20 cellular contexts compared by ENCODE assay signal in genomic region chr14:94058128-94058673, GRCh38. TPM values are rescaled to one million over a fixed set of nuclear protein-coding genes. Genes with fewer than 3 reads are reported as not detected.
DNase-seq lines count a peak whose midpoint lies in the region; ATAC-seq and TF ChIP-seq lines count a peak whose summit lies in the region.
"Had no signal": no experiment of that assay in that cellular context is flagged by ENCODE, and none has a peak within 500 bp of the region (broad histone marks: within the 10 kb centered on the region; RNA-seq: fewer than 3 reads in every experiment).

No MANE protein-coding gene starts in this region.

- no peak overlapping the region for H3K4me3 Mint-ChIP-seq in activated naive CD8-positive, alpha-beta T cell treated with anti-CD3 and anti-CD28 coated beads for 36 hours
- H3K4me3 Mint-ChIP-seq: B cell had no signal

- peaks cover 61% of the 10 kb centered on the region for H3K36me3 Mint-ChIP-seq in activated naive CD8-positive, alpha-beta T cell treated with anti-CD3 and anti-CD28 coated beads for 36 hours

- 0% methylated on average over 1 of the region's 1 CpG for WGBS in right lobe of liver (ENCODE audit: insufficient coverage, low coverage, low lambda C conversion rate, missing lambda C conversion rate)
- 79 to 84% methylated on average over 1 of the region's 1 CpG for WGBS in aorta, 2 donors
- 68 to 74% methylated on average over 1 of the region's 1 CpG for WGBS in testis, 2 donors

- no peaks in the 10 kb centered on the region for H3K9me3 ChIP-seq in BLaER1 treated with 17β-estradiol and CSF1 and Interleukin-3, amounts not matched to agents 10 nM and 100 nM (replicated peaks in 1 of 11)
- no peaks in the 10 kb centered on the region for H3K9me3 ChIP-seq in right lobe of liver
- H3K9me3 ChIP-seq in aorta (ENCODE audit: control insufficient read depth, low read length), result no peaks in the 10 kb centered on the region
- H3K9me3 ChIP-seq in testis, result no peaks in the 10 kb centered on the region
- H3K9me3 ChIP-seq: heart left ventricle, transverse colon had no signal

- ATAC-seq in HG02870 (IDR thresholded peaks at IDR 0.05; ENCODE audit: unreplicated experiment) (peak; percentile 40), right lobe of liver (peak in 3 of 4 donors; percentile 11 to 24 (median 19)), HG03139 (IDR thresholded peaks at IDR 0.05; ENCODE audit: unreplicated experiment) (no peak), aorta (ENCODE audit: low FRiP score) (no peak)
- ATAC-seq: heart left ventricle, PC-3, SK-N-SH treated with all-trans-retinoic acid at 6 μM for 48 hours had no signal

- H3K4me1 Mint-ChIP-seq in activated naive CD8-positive, alpha-beta T cell treated with anti-CD3 and anti-CD28 coated beads for 36 hours, result peaks cover 50% of the 10 kb centered on the region

- H3K27ac Mint-ChIP-seq in activated naive CD8-positive, alpha-beta T cell treated with anti-CD3 and anti-CD28 coated beads for 36 hours, result peak overlapping the region; percentile 12
- H3K27ac Mint-ChIP-seq: B cell had no signal

- no peaks in the 10 kb centered on the region for H3K27me3 Mint-ChIP-seq in activated naive CD8-positive, alpha-beta T cell treated with anti-CD3 and anti-CD28 coated beads for 36 hours
- H3K27me3 Mint-ChIP-seq: B cell had no signal

- TF ChIP-seq POLR2A in right lobe of liver (IDR thresholded peaks at IDR 0.05) (no peak), testis (IDR thresholded peaks at IDR 0.05) (no peak)

- H4K20me1 ChIP-seq in BLaER1 treated with 17β-estradiol and CSF1 and Interleukin-3, amounts not matched to agents 10 nM and 100 nM, result peaks cover 66 to 96% (median 87%) of the 10 kb centered on the region in 11 experiments; a peak in 21 of 22 replicates

- peak overlapping the region in 1 of 11 experiments; percentile 63; a peak in 1 of 22 replicates for H3K27ac ChIP-seq in BLaER1 treated with 17β-estradiol and CSF1 and Interleukin-3, amounts not matched to agents 10 nM and 100 nM
- peak overlapping the region in 2 of 3 donors; percentile 11 to 54 for H3K27ac ChIP-seq in right lobe of liver
- no peak overlapping the region for H3K27ac ChIP-seq in aorta (ENCODE audit: low read depth in 1 of 2, low read length in 2 of 2)
- H3K27ac ChIP-seq in testis, result no peak overlapping the region

- H3K4me3 ChIP-seq in BLaER1 treated with 17β-estradiol and CSF1 and Interleukin-3, amounts not matched to agents 10 nM and 100 nM, result no peak overlapping the region
- H3K4me3 ChIP-seq in right lobe of liver (no peak overlapping the region), aorta (ENCODE audit: low read length in 2 of 2) (no peak overlapping the region), testis (no peak overlapping the region)
- H3K4me3 ChIP-seq: heart left ventricle, transverse colon had no signal

- peak overlapping the region; percentile 5 to 76 (median 62); a peak in 17 of 22 replicates for H3K4me2 ChIP-seq in BLaER1 treated with 17β-estradiol and CSF1 and Interleukin-3, amounts not matched to agents 10 nM and 100 nM

- H3K4me1 ChIP-seq in BLaER1 treated with 17β-estradiol and CSF1 and Interleukin-3, amounts not matched to agents 10 nM and 100 nM, result peaks cover 23 to 50% (median 40%) of the 10 kb centered on the region in 10 experiments
- H3K4me1 ChIP-seq in right lobe of liver (peaks cover 0 to 39% (median 17%) of the 10 kb centered on the region in 4 donors), aorta (ENCODE audit: control insufficient read depth in 1 of 2, insufficient read depth in 2 of 2, low read length in 2 of 2) (peaks cover 2 to 6% of the 10 kb centered on the region in 2 donors), testis (peaks cover 46% of the 10 kb centered on the region)

- DNase-seq in activated naive CD8-positive, alpha-beta T cell treated with anti-CD3 and anti-CD28 coated beads for 36 hours, result no peak
- DNase-seq in right lobe of liver (no peak), aorta (no peak), testis (no peak)
- no peak for DNase-seq in stimulated activated naive CD4-positive, alpha-beta T cell (lab: John Stamatoyannopoulos, UW)
- DNase-seq: DMS79; heart left ventricle; mesendoderm; NCI-H2081; NCI-H510A treated with DMSO at 0.1 percent for 48 hours; occipital lobe; PC-3; stimulated activated CD4-positive, alpha-beta T cell treated with anti-CD3 and anti-CD28 coated beads, Interleukin-4, amount 100 ng/mL, for 4 hours; transverse colon had no signal

- H3K9me3 Mint-ChIP-seq in activated naive CD8-positive, alpha-beta T cell treated with anti-CD3 and anti-CD28 coated beads for 36 hours, result no peaks in the 10 kb centered on the region
- H3K9me3 Mint-ChIP-seq: activated naive CD4-positive, alpha-beta T cell treated with anti-CD3 and anti-CD28 coated beads, Interleukin-2, amount 50 U/mL, for 72 hours had no signal

- H3K9ac ChIP-seq in BLaER1 treated with 17β-estradiol and CSF1 and Interleukin-3, amounts not matched to agents 10 nM and 100 nM, result no peak overlapping the region

- H3K27me3 ChIP-seq in BLaER1 treated with 17β-estradiol and CSF1 and Interleukin-3, amounts not matched to agents 10 nM and 100 nM, result no peaks in the 10 kb centered on the region
- no peaks in the 10 kb centered on the region for H3K27me3 ChIP-seq in right lobe of liver
- H3K27me3 ChIP-seq in aorta (ENCODE audit: control insufficient read depth in 1 of 2, insufficient read depth in 2 of 2, low read length in 1 of 2), result no peaks in the 10 kb centered on the region
- H3K27me3 ChIP-seq in testis, result no peaks in the 10 kb centered on the region
- H3K27me3 ChIP-seq: heart left ventricle, transverse colon had no signal

- peaks cover 91 to 99% (median 97%) of the 10 kb centered on the region in 11 experiments for H3K36me3 ChIP-seq in BLaER1 treated with 17β-estradiol and CSF1 and Interleukin-3, amounts not matched to agents 10 nM and 100 nM
- peaks cover 0 to 74% (median 27%) of the 10 kb centered on the region in 4 donors for H3K36me3 ChIP-seq in right lobe of liver
- peaks cover 26 to 35% of the 10 kb centered on the region in 2 donors for H3K36me3 ChIP-seq in aorta (ENCODE audit: control insufficient read depth in 1 of 2, insufficient read depth in 2 of 2, low read length in 1 of 2)
- no peaks in the 10 kb centered on the region for H3K36me3 ChIP-seq in testis (ENCODE audit: low read depth, missing control alignments)

- no peak for TF ChIP-seq CTCF in right lobe of liver (IDR thresholded peaks at IDR 0.05)
- no peak for TF ChIP-seq CTCF in testis (IDR thresholded peaks at IDR 0.05)

- intact Hi-C loops in right lobe of liver (cut with DNase I) (no loop called here), aorta (cut with DNase I) (no loop called here), testis (cut with DNase I; ENCODE audit: low total_unique reads) (no loop called here)

RNA-seq across cellular contexts. Expression of gene DDX24, which starts 22.8 kb away (rescaled TPM):
- 100 to 1,000 TPM; 320 to 332 TPM for total RNA-seq in activated naive CD8-positive, alpha-beta T cell treated with anti-CD3 and anti-CD28 coated beads for 36 hours
- total RNA-seq in right lobe of liver (10 to 100 TPM; 47.8 to 74.0 (median 63.6) TPM), aorta (100 to 1,000 TPM; 190 to 198 TPM), testis (100 to 1,000 TPM; 378 to 485 TPM)
- polyA plus RNA-seq in aorta (100 to 1,000 TPM in 1 of 2 donors, 10 to 100 TPM in 1; 43.7 to 158 TPM), testis (ENCODE audit: insufficient read depth, low read depth, low replicate concordance) (431 TPM)

RNA-seq across cellular contexts. Expression of gene IFI27L1, which starts 22.9 kb away (rescaled TPM):
- total RNA-seq in activated naive CD8-positive, alpha-beta T cell treated with anti-CD3 and anti-CD28 coated beads for 36 hours, result 10 to 100 TPM; 15.9 to 18.2 TPM
- total RNA-seq in right lobe of liver (1 to 10 TPM; 2.6 to 8.2 (median 5.3) TPM), aorta (10 to 100 TPM; 13.7 to 16.8 TPM), testis (100 to 1,000 TPM; 174 to 219 TPM)
- polyA plus RNA-seq in aorta (10 to 100 TPM; 20.8 to 21.8 TPM), testis (ENCODE audit: insufficient read depth, low read depth, low replicate concordance) (209 TPM)

RNA-seq across cellular contexts. Expression of gene OTUB2, which starts 32.1 kb away (rescaled TPM):
- total RNA-seq in activated naive CD8-positive, alpha-beta T cell treated with anti-CD3 and anti-CD28 coated beads for 36 hours, result under 1 TPM; 0.31 to 0.48 TPM
- total RNA-seq in right lobe of liver (1 to 10 TPM in 2 of 6 experiments, under 1 TPM in 4; 0.59 to 3.7 (median 0.85) TPM), aorta (under 1 TPM; 0.42 to 0.60 TPM), testis (10 to 100 TPM in 1 of 2 donors, 1 to 10 TPM in 1; 8.4 to 19.3 TPM)
- polyA plus RNA-seq in aorta (not detected), testis (ENCODE audit: insufficient read depth, low read depth, low replicate concordance) (16.8 TPM)

RNA-seq across cellular contexts. Expression of gene IFI27, which starts 52.3 kb away (rescaled TPM):
- 1 to 10 TPM; 1.6 to 2.4 TPM for total RNA-seq in activated naive CD8-positive, alpha-beta T cell treated with anti-CD3 and anti-CD28 coated beads for 36 hours
- total RNA-seq in right lobe of liver (10 to 100 TPM; 10.0 to 32.5 (median 16.9) TPM), aorta (100 to 1,000 TPM; 106 to 222 TPM), testis (100 to 1,000 TPM; 388 to 531 TPM)
- polyA plus RNA-seq in aorta (100 to 1,000 TPM in 1 of 2 donors, 10 to 100 TPM in 1; 42.4 to 107 TPM), testis (ENCODE audit: insufficient read depth, low read depth, low replicate concordance) (312 TPM)

Comparison
In these comparisons a context has a peak if more than half of its experiments do, and no peak if none do; other contexts are left out.
1. H3K27ac ChIP-seq: peak in right lobe of liver (2 of 3); none in aorta (0 of 2) and testis (0 of 2).
2. ATAC-seq: peak in HG02870 (single experiment) and right lobe of liver (3 of 4); none in HG03139 (single experiment) and aorta (single experiment).
3. RNA of gene IFI27L1, which starts 22.9 kb away (total RNA-seq): 174 to 219 TPM in testis; 15.9 to 18.2 TPM in activated naive CD8-positive, alpha-beta T cell treated with anti-CD3 and anti-CD28 coated beads for 36 hours, 13.7 to 16.8 TPM in aorta and 2.6 to 8.2 TPM in right lobe of liver; every median in the first group is over 4 times any median in the second.